Comparison of ENCODE assay signal across 7 cellular contexts in genomic region chr1:11790880-11791715, GRCh38. TPM values are rescaled to one million over a fixed set of nuclear protein-coding genes. Genes with fewer than 3 reads are reported as not detected.
DNase-seq lines count a peak whose midpoint lies in the region; ATAC-seq and TF ChIP-seq lines count a peak whose summit lies in the region.

No MANE protein-coding gene starts in this region.

- ATAC-seq in thoracic aorta (ENCODE audit: insufficient number of reproducible peaks, low FRiP score, low read depth) (peak; percentile 73), HG03354 (IDR thresholded peaks at IDR 0.05; ENCODE audit: poor library complexity, severe bottlenecking, unreplicated experiment) (no peak)
- no peak for ATAC-seq in activated CD4-positive, CD25-positive, alpha-beta regulatory T cell treated with anti-CD3 and anti-CD28 coated beads, Interleukin-2, amount 50 U/mL, for 24 hours

- no peak for TF ChIP-seq POLR2A in lower leg skin (IDR thresholded peaks at IDR 0.05)

- intact Hi-C loops in lower leg skin (cut with DNase I; ENCODE audit: low total_unique reads) = no loop called here

- peaks cover 42 to 61% of the 10 kb centered on the region in 2 donors for H3K4me1 ChIP-seq in thoracic aorta (ENCODE audit: control insufficient read depth in 1 of 2, low read depth in 2 of 2)

- peak overlapping the region; percentile 85 to 86 for H3K27ac ChIP-seq in thoracic aorta

- no peaks in the 10 kb centered on the region for H3K27me3 ChIP-seq in MG63
- no peaks in the 10 kb centered on the region for H3K27me3 ChIP-seq in thoracic aorta (replicated peaks; ENCODE audit: insufficient read depth)

- DNase-seq in MG63 = peak; percentile 93
- peak; percentile 90 to 99 for DNase-seq in cardiac fibroblast (ENCODE audit: low read depth in 2 of 2)
- DNase-seq in lower leg skin (ENCODE audit: low spot score in 2 of 2) = peak; percentile 92 to 97
- peak; percentile 93 for DNase-seq in thoracic aorta (ENCODE audit: low spot score)
- no peak for DNase-seq in NCI-H1105 (lab: John Stamatoyannopoulos, UW)

- 48 to 49% methylated on average over 17 to 19 of the region's 19 CpGs for WGBS in lower leg skin, 2 donors

- H3K4me3 ChIP-seq in MG63 (no peak overlapping the region), cardiac fibroblast (replicated peaks in 1 of 2; ENCODE audit: low read depth in 2 of 2, low read length in 2 of 2) (no peak overlapping the region), lower leg skin (ENCODE audit: low read depth, poor library complexity, severe bottlenecking) (no peak overlapping the region), thoracic aorta (peak overlapping the region; percentile 25)

- H3K9me3 ChIP-seq in MG63 (no peaks in the 10 kb centered on the region), thoracic aorta (no peaks in the 10 kb centered on the region)

- no peaks in the 10 kb centered on the region for H3K36me3 ChIP-seq in MG63
- peaks cover 29% of the 10 kb centered on the region for H3K36me3 ChIP-seq in thoracic aorta

- no peak for TF ChIP-seq CTCF in cardiac fibroblast (IDR thresholded peaks at IDR 0.05; ENCODE audit: low read depth, low read length)
- TF ChIP-seq CTCF in lower leg skin (IDR thresholded peaks at IDR 0.05) = no peak
- no peak for TF ChIP-seq CTCF in thoracic aorta (IDR thresholded peaks at IDR 0.05)

RNA-seq across cellular contexts. Expression of gene MTHFR, which starts 14.7 kb away (rescaled TPM):
- 3.8 and 7.8 TPM in 2 replicates for total RNA-seq in MG63 (2014; rRNA removed; shearing (Covaris generic); ENCODE audit: low replicate concordance)
- total RNA-seq in lower leg skin (10 to 100 TPM; 25.9 to 41.8 (median 33.0) TPM), thoracic aorta (10 to 100 TPM; 30.3 to 81.4 TPM)

RNA-seq across cellular contexts. Expression of gene CLCN6, which starts 14.9 kb away (rescaled TPM):
- 1.5 and 6.1 TPM in 2 replicates for total RNA-seq in MG63 (2014; rRNA removed; shearing (Covaris generic); ENCODE audit: low replicate concordance)
- total RNA-seq in lower leg skin (10 to 100 TPM in 2 of 4 donors, 1 to 10 TPM in 2; 7.0 to 12.4 (median 10.9) TPM), thoracic aorta (10 to 100 TPM; 27.5 to 31.5 TPM)

RNA-seq across cellular contexts. Expression of gene C1orf167, which starts 29.1 kb away (rescaled TPM):
- total RNA-seq in MG63 (2014; rRNA removed; shearing (Covaris generic); ENCODE audit: low replicate concordance) = not detected in 2 replicates
- total RNA-seq in lower leg skin = 1 to 10 TPM in 2 of 4 donors, not detected in 2; 1.6 to 2.8 TPM
- total RNA-seq in thoracic aorta = 1 to 10 TPM in 1 of 2 donors, not detected in 1; 4.2 TPM

RNA-seq across cellular contexts. Expression of gene AGTRAP, which starts 55.2 kb away (rescaled TPM):
- 43.5 and 53.7 TPM in 2 replicates for total RNA-seq in MG63 (2014; rRNA removed; shearing (Covaris generic); ENCODE audit: low replicate concordance)
- total RNA-seq in lower leg skin = 10 to 100 TPM; 26.3 to 62.3 (median 40.2) TPM
- total RNA-seq in thoracic aorta = 10 to 100 TPM; 44.1 to 44.2 TPM

RNA-seq across cellular contexts. Expression of gene NPPA, which starts 56.5 kb away (rescaled TPM):
- not detected in 2 replicates for total RNA-seq in MG63 (2014; rRNA removed; shearing (Covaris generic); ENCODE audit: low replicate concordance)
- total RNA-seq in lower leg skin (not detected), thoracic aorta (not detected)
